Comparison of ENCODE assay signal across 2 cellular contexts in genomic region chr1:16798050-16798449, GRCh38. TPM values are rescaled to one million over a fixed set of nuclear protein-coding genes. Genes with fewer than 3 reads are reported as not detected.
"Had no signal": no experiment of that assay in that cellular context is flagged by ENCODE, and none has a peak within 500 bp of the region (broad histone marks: within the 10 kb centered on the region; RNA-seq: fewer than 3 reads in every experiment).

No MANE protein-coding gene starts in this region.

RNA-seq across cellular contexts. Expression of gene RNU1-4, which starts 57.7 kb away (rescaled TPM):
- total RNA-seq: LHCN-M2 had no signal
- polyA plus RNA-seq: SK-N-SH had no signal
